9 cellular contexts compared by ENCODE assay signal in the genomic region with DNA sequence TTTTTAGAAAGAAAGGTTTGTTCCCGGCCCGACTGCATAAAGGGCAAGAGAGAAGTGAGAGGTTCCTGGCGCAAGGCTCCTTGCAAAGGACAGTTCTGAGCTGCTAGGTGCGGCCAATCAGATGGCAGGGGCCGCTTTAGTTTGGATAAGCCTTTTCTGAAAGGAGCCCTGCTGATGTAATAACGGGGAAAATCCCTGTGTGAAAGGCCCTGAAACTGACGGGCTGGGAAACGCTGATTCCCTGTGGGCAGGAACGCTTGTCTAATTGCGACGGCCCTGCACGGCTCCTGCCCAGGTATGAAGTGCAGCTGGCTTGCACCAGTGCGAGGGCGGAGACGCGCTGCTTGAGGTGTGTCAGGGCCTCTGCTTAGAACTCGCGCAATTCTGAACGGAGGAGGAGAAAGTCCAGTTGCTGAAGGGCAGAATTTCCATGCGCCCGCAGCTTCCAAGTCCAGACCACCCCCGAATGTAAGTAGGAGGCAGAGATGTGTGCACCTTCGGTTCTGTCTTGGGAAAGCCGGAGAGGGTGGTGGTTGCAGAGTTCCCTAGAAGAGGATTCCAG. TPM values are rescaled to one million over a fixed set of nuclear protein-coding genes. Genes with fewer than 3 reads are reported as not detected.
DNase-seq lines count a peak whose midpoint lies in the region; ATAC-seq and TF ChIP-seq lines count a peak whose summit lies in the region.
"Had no signal": no experiment of that assay in that cellular context is flagged by ENCODE, and none has a peak within 500 bp of the region (broad histone marks: within the 10 kb centered on the region; RNA-seq: fewer than 3 reads in every experiment).

No MANE protein-coding gene starts in this region.

- peak overlapping the region; percentile 51 for H3K4me3 Mint-ChIP-seq in neural progenitor cell
- no peak overlapping the region for H3K4me3 Mint-ChIP-seq in activated CD4-positive, alpha-beta T cell treated with anti-CD3 and anti-CD28 coated beads, Interleukin-2, amount 10 ng/mL, durations not matched to agents 24 days and 14 days

- H3K4me1 Mint-ChIP-seq in neural progenitor cell, result peaks cover 37% of the 10 kb centered on the region
- H3K4me1 Mint-ChIP-seq in activated CD4-positive, alpha-beta T cell treated with anti-CD3 and anti-CD28 coated beads, Interleukin-2, amount 10 ng/mL, durations not matched to agents 24 days and 14 days, result no peaks in the 10 kb centered on the region

- no peaks in the 10 kb centered on the region for H3K36me3 Mint-ChIP-seq in neural progenitor cell
- no peaks in the 10 kb centered on the region for H3K36me3 Mint-ChIP-seq in activated CD4-positive, alpha-beta T cell treated with anti-CD3 and anti-CD28 coated beads, Interleukin-2, amount 10 ng/mL, durations not matched to agents 24 days and 14 days (ENCODE audit: low read depth)

- ATAC-seq in foreskin keratinocyte (peak; percentile 95), GM21528 (IDR thresholded peaks at IDR 0.05; ENCODE audit: low FRiP score, unreplicated experiment) (no peak), HG03039 (IDR thresholded peaks at IDR 0.05; ENCODE audit: unreplicated experiment) (no peak)

- no peak overlapping the region for H3K9ac ChIP-seq in neural progenitor cell

- peak overlapping the region; percentile 84 for H3K27ac Mint-ChIP-seq in neural progenitor cell
- H3K27ac Mint-ChIP-seq in activated CD4-positive, alpha-beta T cell treated with anti-CD3 and anti-CD28 coated beads, Interleukin-2, amount 10 ng/mL, durations not matched to agents 24 days and 14 days, result no peak overlapping the region

- no peaks in the 10 kb centered on the region for H4K20me1 ChIP-seq in neural progenitor cell (ENCODE audit: low read depth)

- peak overlapping the region; percentile 40 for H3K4me3 ChIP-seq in neural progenitor cell
- H3K4me3 ChIP-seq: ovary had no signal

- H3K27me3 ChIP-seq in foreskin keratinocyte (peaks cover 22% of the 10 kb centered on the region), neural progenitor cell (no peaks in the 10 kb centered on the region)
- H3K27me3 ChIP-seq: ovary had no signal

- peak; percentile 58 for DNase-seq in DMS153 (lab: John Stamatoyannopoulos, UW)
- peak; percentile 36 for DNase-seq in NCI-H460 (ENCODE audit: extremely low read depth, low read depth)
- peak; percentile 73 to 84 for DNase-seq in foreskin keratinocyte
- peak; percentile 94 for DNase-seq in neural progenitor cell (ENCODE audit: low spot score)
- DNase-seq in activated CD4-positive, alpha-beta T cell treated with anti-CD3 and anti-CD28 coated beads, Interleukin-2, amount 10 ng/mL, durations not matched to agents 24 days and 14 days, result no peak
- DNase-seq in NOMO-1 (lab: John Stamatoyannopoulos, UW; ENCODE audit: unreplicated experiment in 2 of 2), result no peak
- DNase-seq: ovary had no signal

- H3K9me3 ChIP-seq in neural progenitor cell (ENCODE audit: low read depth), result no peaks in the 10 kb centered on the region
- H3K9me3 ChIP-seq: ovary had no signal

- H3K27ac ChIP-seq in foreskin keratinocyte (peak overlapping the region; percentile 86), neural progenitor cell (peak overlapping the region; percentile 87)
- H3K27ac ChIP-seq: ovary had no signal

- no peaks in the 10 kb centered on the region for H3K36me3 ChIP-seq in neural progenitor cell
- H3K36me3 ChIP-seq: ovary had no signal

- peaks cover 15% of the 10 kb centered on the region for H3K27me3 Mint-ChIP-seq in neural progenitor cell (ENCODE audit: insufficient read depth, low read depth)
- peaks cover 11% of the 10 kb centered on the region for H3K27me3 Mint-ChIP-seq in activated CD4-positive, alpha-beta T cell treated with anti-CD3 and anti-CD28 coated beads, Interleukin-2, amount 10 ng/mL, durations not matched to agents 24 days and 14 days

- TF ChIP-seq CTCF in foreskin keratinocyte (conservative IDR thresholded peaks at IDR 0.05) (no peak), neural progenitor cell (IDR thresholded peaks at IDR 0.05) (no peak)

- no peaks in the 10 kb centered on the region for H3K79me2 ChIP-seq in neural progenitor cell (ENCODE audit: low read depth)

- no peak overlapping the region for H2AFZ ChIP-seq in neural progenitor cell (replicated peaks)

- H3F3A ChIP-seq in neural progenitor cell (ENCODE audit: low read depth), result peaks cover 35% of the 10 kb centered on the region

- intact Hi-C loops in activated CD4-positive, alpha-beta T cell treated with anti-CD3 and anti-CD28 coated beads, Interleukin-2, amount 10 ng/mL, durations not matched to agents 24 days and 14 days (cut with micrococcal nuclease), result no loop called here

- H3K9me3 Mint-ChIP-seq in neural progenitor cell, result no peaks in the 10 kb centered on the region
- no peaks in the 10 kb centered on the region for H3K9me3 Mint-ChIP-seq in activated CD4-positive, alpha-beta T cell treated with anti-CD3 and anti-CD28 coated beads, Interleukin-2, amount 10 ng/mL, durations not matched to agents 24 days and 14 days

- H3K4me2 ChIP-seq in neural progenitor cell, result peak overlapping the region; percentile 71

- H3K4me1 ChIP-seq in foreskin keratinocyte, result no peaks in the 10 kb centered on the region
- H3K4me1 ChIP-seq in neural progenitor cell, result peaks cover 36% of the 10 kb centered on the region

RNA-seq across cellular contexts. Expression of a gene that starts 30.5 kb away (rescaled TPM):
- total RNA-seq in NCI-H460 (2014; rRNA removed; shearing (Covaris generic)), result 24.4 and 31.1 TPM in 2 replicates
- 25.8 and 27.3 TPM in 2 replicates for polyA plus RNA-seq in NCI-H460 (2014; cell fraction: nucleus; rRNA removed)
- 21.1 and 24.5 TPM in 2 replicates for total RNA-seq in foreskin keratinocyte
- 20.5 and 21.9 TPM in 2 replicates for polyA plus RNA-seq in foreskin keratinocyte
- 10.7 and 20.6 TPM in 2 replicates for total RNA-seq in neural progenitor cell (ENCODE audit: low replicate concordance)
- total RNA-seq in activated CD4-positive, alpha-beta T cell treated with anti-CD3 and anti-CD28 coated beads, Interleukin-2, amount 10 ng/mL, durations not matched to agents 24 days and 14 days, result not detected in 2 replicates

RNA-seq across cellular contexts. Expression of a gene that starts 44.5 kb away (rescaled TPM):
- 69.4 and 76.5 TPM in 2 replicates for total RNA-seq in NCI-H460 (2014; rRNA removed; shearing (Covaris generic))
- 281 and 313 TPM in 2 replicates for polyA plus RNA-seq in NCI-H460 (2014; cell fraction: nucleus; rRNA removed)
- total RNA-seq in foreskin keratinocyte (46.2 and 50.5 TPM in 2 replicates), neural progenitor cell (ENCODE audit: low replicate concordance) (159 and 223 TPM in 2 replicates)
- 39.6 and 49.0 TPM in 2 replicates for polyA plus RNA-seq in foreskin keratinocyte
- total RNA-seq in activated CD4-positive, alpha-beta T cell treated with anti-CD3 and anti-CD28 coated beads, Interleukin-2, amount 10 ng/mL, durations not matched to agents 24 days and 14 days, result 78.7 and 88.9 TPM in 2 replicates

Comparison
In these comparisons a context has a peak if more than half of its experiments do, and no peak if none do; other contexts are left out.
1. DNase-seq: peak in DMS153 (single experiment), NCI-H460 (single experiment), foreskin keratinocyte (2 of 2) and neural progenitor cell (single experiment); none in activated CD4-positive, alpha-beta T cell treated with anti-CD3 and anti-CD28 coated beads, Interleukin-2, amount 10 ng/mL, durations not matched to agents 24 days and 14 days (single experiment) and NOMO-1 (0 of 2).
2. RNA of a gene that starts 30.5 kb away (total RNA-seq): 24.4 to 31.1 TPM in NCI-H460, 21.1 to 24.5 TPM in foreskin keratinocyte and 10.7 to 20.6 TPM in neural progenitor cell; not detected in activated CD4-positive, alpha-beta T cell treated with anti-CD3 and anti-CD28 coated beads, Interleukin-2, amount 10 ng/mL, durations not matched to agents 24 days and 14 days; every median in the first group is over 10 times any median in the second.